1 cellular context compared by ENCODE assay signal in the genomic region with DNA sequence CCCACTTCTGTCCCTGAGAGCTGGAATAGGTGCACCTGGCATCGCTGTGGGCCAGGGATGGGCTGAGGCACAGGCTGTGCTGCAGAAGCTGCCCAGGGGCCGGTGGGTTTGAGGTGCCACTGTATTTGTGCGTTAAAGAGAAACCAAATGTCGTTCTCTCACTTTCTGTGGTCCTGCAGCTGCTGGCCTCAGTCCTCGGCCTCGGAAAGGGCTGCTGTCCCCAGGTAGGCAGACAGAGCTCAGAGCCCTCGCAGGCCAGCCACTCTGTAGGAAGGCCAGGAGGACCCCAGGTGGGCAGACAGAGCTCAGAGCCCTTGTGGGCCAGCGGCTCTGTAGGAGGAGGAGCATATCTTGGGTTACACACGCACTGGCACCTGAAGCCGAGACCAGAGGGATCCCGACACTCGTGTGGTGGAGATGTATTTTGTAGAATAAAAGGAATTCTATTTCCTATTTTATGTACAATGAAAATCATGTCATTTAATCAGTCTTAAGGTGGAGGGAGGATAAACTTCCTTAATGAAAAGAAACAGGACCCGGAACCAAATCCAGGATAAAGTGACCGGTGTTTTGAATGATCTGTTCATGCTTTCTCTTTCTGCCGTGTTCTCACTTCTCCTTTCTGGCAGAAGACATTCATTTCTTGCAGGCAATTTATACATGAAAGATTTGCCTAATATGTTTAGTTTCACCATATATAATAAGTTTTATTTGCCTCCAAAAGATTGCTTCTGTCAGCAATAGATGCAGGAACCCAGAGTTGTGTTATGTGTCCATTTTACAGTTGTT.
TF ChIP-seq lines count a peak whose summit lies in the region.

No MANE protein-coding gene starts in this region.

TF ChIP-seq in GM23338, 12 proteins besides CTCF, POLR2A, EP300 and RAD21 (continued from another document):
- TF ChIP-seq, protein P1, sequence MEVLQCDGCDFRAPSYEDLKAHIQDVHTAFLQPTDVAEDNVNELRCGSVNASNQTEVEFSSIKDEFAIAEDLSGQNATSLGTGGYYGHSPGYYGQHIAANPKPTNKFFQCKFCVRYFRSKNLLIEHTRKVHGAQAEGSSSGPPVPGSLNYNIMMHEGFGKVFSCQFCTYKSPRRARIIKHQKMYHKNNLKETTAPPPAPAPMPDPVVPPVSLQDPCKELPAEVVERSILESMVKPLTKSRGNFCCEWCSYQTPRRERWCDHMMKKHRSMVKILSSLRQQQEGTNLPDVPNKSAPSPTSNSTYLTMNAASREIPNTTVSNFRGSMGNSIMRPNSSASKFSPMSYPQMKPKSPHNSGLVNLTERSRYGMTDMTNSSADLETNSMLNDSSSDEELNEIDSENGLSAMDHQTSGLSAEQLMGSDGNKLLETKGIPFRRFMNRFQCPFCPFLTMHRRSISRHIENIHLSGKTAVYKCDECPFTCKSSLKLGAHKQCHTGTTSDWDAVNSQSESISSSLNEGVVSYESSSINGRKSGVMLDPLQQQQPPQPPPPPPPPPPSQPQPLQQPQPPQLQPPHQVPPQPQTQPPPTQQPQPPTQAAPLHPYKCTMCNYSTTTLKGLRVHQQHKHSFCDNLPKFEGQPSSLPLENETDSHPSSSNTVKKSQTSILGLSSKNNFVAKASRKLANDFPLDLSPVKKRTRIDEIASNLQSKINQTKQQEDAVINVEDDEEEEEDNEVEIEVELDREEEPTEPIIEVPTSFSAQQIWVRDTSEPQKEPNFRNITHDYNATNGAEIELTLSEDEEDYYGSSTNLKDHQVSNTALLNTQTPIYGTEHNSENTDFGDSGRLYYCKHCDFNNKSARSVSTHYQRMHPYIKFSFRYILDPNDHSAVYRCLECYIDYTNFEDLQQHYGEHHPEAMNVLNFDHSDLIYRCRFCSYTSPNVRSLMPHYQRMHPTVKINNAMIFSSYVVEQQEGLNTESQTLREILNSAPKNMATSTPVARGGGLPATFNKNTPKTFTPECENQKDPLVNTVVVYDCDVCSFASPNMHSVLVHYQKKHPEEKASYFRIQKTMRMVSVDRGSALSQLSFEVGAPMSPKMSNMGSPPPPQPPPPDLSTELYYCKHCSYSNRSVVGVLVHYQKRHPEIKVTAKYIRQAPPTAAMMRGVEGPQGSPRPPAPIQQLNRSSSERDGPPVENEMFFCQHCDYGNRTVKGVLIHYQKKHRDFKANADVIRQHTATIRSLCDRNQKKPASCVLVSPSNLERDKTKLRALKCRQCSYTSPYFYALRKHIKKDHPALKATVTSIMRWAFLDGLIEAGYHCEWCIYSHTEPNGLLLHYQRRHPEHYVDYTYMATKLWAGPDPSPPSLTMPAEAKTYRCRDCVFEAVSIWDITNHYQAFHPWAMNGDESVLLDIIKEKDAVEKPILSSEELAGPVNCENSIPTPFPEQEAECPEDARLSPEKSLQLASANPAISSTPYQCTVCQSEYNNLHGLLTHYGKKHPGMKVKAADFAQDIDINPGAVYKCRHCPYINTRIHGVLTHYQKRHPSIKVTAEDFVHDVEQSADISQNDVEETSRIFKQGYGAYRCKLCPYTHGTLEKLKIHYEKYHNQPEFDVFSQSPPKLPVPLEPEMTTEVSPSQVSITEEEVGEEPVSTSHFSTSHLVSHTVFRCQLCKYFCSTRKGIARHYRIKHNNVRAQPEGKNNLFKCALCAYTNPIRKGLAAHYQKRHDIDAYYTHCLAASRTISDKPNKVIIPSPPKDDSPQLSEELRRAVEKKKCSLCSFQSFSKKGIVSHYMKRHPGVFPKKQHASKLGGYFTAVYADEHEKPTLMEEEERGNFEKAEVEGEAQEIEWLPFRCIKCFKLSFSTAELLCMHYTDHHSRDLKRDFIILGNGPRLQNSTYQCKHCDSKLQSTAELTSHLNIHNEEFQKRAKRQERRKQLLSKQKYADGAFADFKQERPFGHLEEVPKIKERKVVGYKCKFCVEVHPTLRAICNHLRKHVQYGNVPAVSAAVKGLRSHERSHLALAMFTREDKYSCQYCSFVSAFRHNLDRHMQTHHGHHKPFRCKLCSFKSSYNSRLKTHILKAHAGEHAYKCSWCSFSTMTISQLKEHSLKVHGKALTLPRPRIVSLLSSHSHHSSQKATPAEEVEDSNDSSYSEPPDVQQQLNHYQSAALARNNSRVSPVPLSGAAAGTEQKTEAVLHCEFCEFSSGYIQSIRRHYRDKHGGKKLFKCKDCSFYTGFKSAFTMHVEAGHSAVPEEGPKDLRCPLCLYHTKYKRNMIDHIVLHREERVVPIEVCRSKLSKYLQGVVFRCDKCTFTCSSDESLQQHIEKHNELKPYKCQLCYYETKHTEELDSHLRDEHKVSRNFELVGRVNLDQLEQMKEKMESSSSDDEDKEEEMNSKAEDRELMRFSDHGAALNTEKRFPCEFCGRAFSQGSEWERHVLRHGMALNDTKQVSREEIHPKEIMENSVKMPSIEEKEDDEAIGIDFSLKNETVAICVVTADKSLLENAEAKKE (CRISPR knock-in tag; IDR thresholded peaks at IDR 0.05) = no peak
- no peak for TF ChIP-seq ZNF331 (CRISPR knock-in tag; IDR thresholded peaks at IDR 0.05; ENCODE audit: low read depth)
- TF ChIP-seq NANOG (IDR thresholded peaks at IDR 0.05; ENCODE audit: borderline replicate concordance) = no peak
- TF ChIP-seq STAT1 (IDR thresholded peaks at IDR 0.05; ENCODE audit: unreplicated experiment) = no peak
